Comparison of ENCODE assay signal across 16 cellular contexts in genomic region chr19:38228005-38228377, GRCh38. TPM values are rescaled to one million over a fixed set of nuclear protein-coding genes. Genes with fewer than 3 reads are reported as not detected.
DNase-seq lines count a peak whose midpoint lies in the region; ATAC-seq and TF ChIP-seq lines count a peak whose summit lies in the region.
"Had no signal": no experiment of that assay in that cellular context is flagged by ENCODE, and none has a peak within 500 bp of the region (broad histone marks: within the 10 kb centered on the region; RNA-seq: fewer than 3 reads in every experiment).

No MANE protein-coding gene starts in this region.

- POLR2A ChIA-PET in activated CD4-positive, alpha-beta memory T cell treated with anti-CD3 and anti-CD28 coated beads for 36 hours (lab: Charles Lee): no interaction called here
- POLR2A ChIA-PET in activated CD4-positive, alpha-beta memory T cell treated with anti-CD3 and anti-CD28 coated beads, Interleukin-2, amount 10 ng/mL, durations not matched to agents 7 days and 5 days (lab: Charles Lee): no interaction called here

- H3K4me1 ChIP-seq in smooth muscle cell (ENCODE audit: low read depth) (peaks cover 6% of the 10 kb centered on the region), foreskin keratinocyte (no peaks in the 10 kb centered on the region)

- H3K4me3 ChIP-seq in smooth muscle cell (no peak overlapping the region), coronary artery (no peak overlapping the region)

- TF ChIP-seq CTCF in glutamatergic neuron (IDR thresholded peaks at IDR 0.05; ENCODE audit: partially characterized antibody, unreplicated experiment) (no peak), smooth muscle cell (IDR thresholded peaks at IDR 0.05; ENCODE audit: borderline replicate concordance, insufficient read depth, poor library complexity, severe bottlenecking) (no peak), foreskin keratinocyte (conservative IDR thresholded peaks at IDR 0.05) (no peak), coronary artery (IDR thresholded peaks at IDR 0.05) (no peak)

- H3K4me3 Mint-ChIP-seq in activated CD4-positive, alpha-beta memory T cell treated with anti-CD3 and anti-CD28 coated beads for 36 hours: peak overlapping the region; percentile 8
- no peak overlapping the region for H3K4me3 Mint-ChIP-seq in activated CD4-positive, alpha-beta memory T cell treated with anti-CD3 and anti-CD28 coated beads, Interleukin-2, amount 10 ng/mL, durations not matched to agents 7 days and 5 days
- H3K4me3 Mint-ChIP-seq in glutamatergic neuron (ENCODE audit: unreplicated experiment): peak overlapping the region; percentile 71

- CTCF ChIA-PET in activated CD4-positive, alpha-beta memory T cell treated with anti-CD3 and anti-CD28 coated beads for 36 hours (lab: Charles Lee): interaction anchor here (1.4 to 2.0 kb wide), 2 partner anchors 27 to 325 kb away, joined by 3 to 6 read pairs; no protein-coding TSS in a partner anchor
- CTCF ChIA-PET in activated CD4-positive, alpha-beta memory T cell treated with anti-CD3 and anti-CD28 coated beads, Interleukin-2, amount 10 ng/mL, durations not matched to agents 7 days and 5 days (lab: Charles Lee): interaction anchor here (1.1 kb wide), 1 partner anchor 325 kb away, joined by 3 read pairs; no protein-coding TSS in a partner anchor

- H3K4me1 Mint-ChIP-seq in activated CD4-positive, alpha-beta memory T cell treated with anti-CD3 and anti-CD28 coated beads for 36 hours (ENCODE audit: low read depth): peaks cover 22% of the 10 kb centered on the region
- H3K4me1 Mint-ChIP-seq in activated CD4-positive, alpha-beta memory T cell treated with anti-CD3 and anti-CD28 coated beads, Interleukin-2, amount 10 ng/mL, durations not matched to agents 7 days and 5 days: peaks cover 17% of the 10 kb centered on the region
- peaks cover 16% of the 10 kb centered on the region for H3K4me1 Mint-ChIP-seq in glutamatergic neuron (ENCODE audit: low read depth, unreplicated experiment)

- DNase-seq in activated CD4-positive, alpha-beta memory T cell treated with anti-CD3 and anti-CD28 coated beads for 36 hours: no peak
- no peak for DNase-seq in activated CD4-positive, alpha-beta memory T cell treated with anti-CD3 and anti-CD28 coated beads, Interleukin-2, amount 10 ng/mL, durations not matched to agents 7 days and 5 days
- peak; percentile 37 for DNase-seq in NCI-H2171 treated with DMSO at 0.1 percent for 48 hours (lab: John Stamatoyannopoulos, UW)
- no peak for DNase-seq in glutamatergic neuron
- no peak for DNase-seq in smooth muscle cell (lab: John Stamatoyannopoulos, UW; ENCODE audit: unreplicated experiment)
- DNase-seq in foreskin keratinocyte: no peak
- no peak for DNase-seq in effector CD8-positive, alpha-beta T cell (lab: John Stamatoyannopoulos, UW)
- DNase-seq in coronary artery (ENCODE audit: low spot score): no peak
- DNase-seq: activated CD4-positive, alpha-beta T cell treated with anti-CD3 and anti-CD28 coated beads for 1 hour; activated T-cell treated with anti-CD3 and anti-CD28 coated beads, Interleukin-2, amount 50 U/mL, for 1 hour; amniotic stem cell; MG63 had no signal

- H4K20me1 ChIP-seq in smooth muscle cell (ENCODE audit: low read depth): no peaks in the 10 kb centered on the region

- H3K27ac Mint-ChIP-seq in activated CD4-positive, alpha-beta memory T cell treated with anti-CD3 and anti-CD28 coated beads for 36 hours: no peak overlapping the region
- no peak overlapping the region for H3K27ac Mint-ChIP-seq in activated CD4-positive, alpha-beta memory T cell treated with anti-CD3 and anti-CD28 coated beads, Interleukin-2, amount 10 ng/mL, durations not matched to agents 7 days and 5 days
- peak overlapping the region; percentile 8 for H3K27ac Mint-ChIP-seq in glutamatergic neuron (ENCODE audit: unreplicated experiment)
- H3K27ac Mint-ChIP-seq: dendritic cell treated with granulocyte-macrophage colony-stimulating factor and Interleukin-4, amounts not matched to agents 40 ng/mL and 50 ng/mL, for 4 days had no signal

- H3K9me3 Mint-ChIP-seq in activated CD4-positive, alpha-beta memory T cell treated with anti-CD3 and anti-CD28 coated beads for 36 hours: no peaks in the 10 kb centered on the region
- no peaks in the 10 kb centered on the region for H3K9me3 Mint-ChIP-seq in activated CD4-positive, alpha-beta memory T cell treated with anti-CD3 and anti-CD28 coated beads, Interleukin-2, amount 10 ng/mL, durations not matched to agents 7 days and 5 days
- peaks cover 11% of the 10 kb centered on the region for H3K9me3 Mint-ChIP-seq in glutamatergic neuron (ENCODE audit: unreplicated experiment)
- H3K9me3 Mint-ChIP-seq: dendritic cell treated with granulocyte-macrophage colony-stimulating factor and Interleukin-4, amounts not matched to agents 40 ng/mL and 50 ng/mL, for 4 days; memory B cell had no signal

- H3K79me2 ChIP-seq in smooth muscle cell (ENCODE audit: low read depth): no peaks in the 10 kb centered on the region

- H3K4me2 ChIP-seq in smooth muscle cell: peak overlapping the region; percentile 91

- H3K27ac ChIP-seq in smooth muscle cell (ENCODE audit: low read depth): no peak overlapping the region
- no peak overlapping the region for H3K27ac ChIP-seq in foreskin keratinocyte
- no peak overlapping the region for H3K27ac ChIP-seq in coronary artery
- H3K27ac ChIP-seq: thoracic aorta had no signal

- no peak overlapping the region for H3K9ac ChIP-seq in smooth muscle cell (ENCODE audit: low read depth)

- H2AFZ ChIP-seq in smooth muscle cell (ENCODE audit: low read depth): no peak overlapping the region

- no peak for ATAC-seq in foreskin keratinocyte

- no peaks in the 10 kb centered on the region for H3F3A ChIP-seq in smooth muscle cell (ENCODE audit: low read depth)

- H3K27me3 Mint-ChIP-seq in activated CD4-positive, alpha-beta memory T cell treated with anti-CD3 and anti-CD28 coated beads for 36 hours: peaks cover 55% of the 10 kb centered on the region
- peaks cover 59% of the 10 kb centered on the region for H3K27me3 Mint-ChIP-seq in activated CD4-positive, alpha-beta memory T cell treated with anti-CD3 and anti-CD28 coated beads, Interleukin-2, amount 10 ng/mL, durations not matched to agents 7 days and 5 days
- H3K27me3 Mint-ChIP-seq in glutamatergic neuron (ENCODE audit: unreplicated experiment): peaks cover 17% of the 10 kb centered on the region

- no peaks in the 10 kb centered on the region for H3K9me3 ChIP-seq in smooth muscle cell (replicated peaks; ENCODE audit: low read depth)
- H3K9me3 ChIP-seq: MG63, thoracic aorta had no signal

- no peaks in the 10 kb centered on the region for H3K36me3 ChIP-seq in smooth muscle cell (ENCODE audit: low read depth)
- H3K36me3 ChIP-seq: MG63, thoracic aorta had no signal

- H3K27me3 ChIP-seq in smooth muscle cell (ENCODE audit: low read depth) (peaks cover 54% of the 10 kb centered on the region), foreskin keratinocyte (peaks cover 21% of the 10 kb centered on the region)

- H3K36me3 Mint-ChIP-seq in activated CD4-positive, alpha-beta memory T cell treated with anti-CD3 and anti-CD28 coated beads for 36 hours: no peaks in the 10 kb centered on the region
- H3K36me3 Mint-ChIP-seq in activated CD4-positive, alpha-beta memory T cell treated with anti-CD3 and anti-CD28 coated beads, Interleukin-2, amount 10 ng/mL, durations not matched to agents 7 days and 5 days (ENCODE audit: low read depth): peaks cover 6% of the 10 kb centered on the region
- H3K36me3 Mint-ChIP-seq in glutamatergic neuron (ENCODE audit: unreplicated experiment): peaks cover 7% of the 10 kb centered on the region
- H3K36me3 Mint-ChIP-seq: memory B cell had no signal

- intact Hi-C loops in activated CD4-positive, alpha-beta memory T cell treated with anti-CD3 and anti-CD28 coated beads for 36 hours (cut with micrococcal nuclease): loop anchor here (2.0 kb wide), 1 partner anchor 325 kb away; no protein-coding TSS in a partner anchor

- 54% methylated on average over 3 of the region's 16 CpGs for WGBS in smooth muscle cell (ENCODE audit: low lambda C conversion rate)

RNA-seq across cellular contexts. Expression of gene DPF1, which starts 4.0 kb away (rescaled TPM):
- total RNA-seq in activated CD4-positive, alpha-beta memory T cell treated with anti-CD3 and anti-CD28 coated beads for 36 hours: 1 to 10 TPM in 1 of 2 experiments, under 1 TPM in 1; 0.75 to 1.2 TPM
- under 1 TPM; 0.40 to 0.55 TPM for total RNA-seq in activated CD4-positive, alpha-beta memory T cell treated with anti-CD3 and anti-CD28 coated beads, Interleukin-2, amount 10 ng/mL, durations not matched to agents 7 days and 5 days
- total RNA-seq in glutamatergic neuron (ENCODE audit: unreplicated experiment) (33.8 TPM), smooth muscle cell (0.27 TPM in 1 of 2 replicates, not detected in the other), foreskin keratinocyte (3.3 and 3.8 TPM in 2 replicates)
- polyA plus RNA-seq in smooth muscle cell (2.4 and 3.1 TPM in 2 replicates), foreskin keratinocyte (3.4 and 4.2 TPM in 2 replicates)
- total RNA-seq: omental fat pad had no signal

RNA-seq across cellular contexts. Expression of gene PPP1R14A, which starts 28.2 kb away (rescaled TPM):
- total RNA-seq in activated CD4-positive, alpha-beta memory T cell treated with anti-CD3 and anti-CD28 coated beads for 36 hours: 1 to 10 TPM; 1.6 to 1.8 TPM
- not detected for total RNA-seq in activated CD4-positive, alpha-beta memory T cell treated with anti-CD3 and anti-CD28 coated beads, Interleukin-2, amount 10 ng/mL, durations not matched to agents 7 days and 5 days
- total RNA-seq in glutamatergic neuron (ENCODE audit: unreplicated experiment) (327 TPM), smooth muscle cell (4.0 and 8.1 TPM in 2 replicates), foreskin keratinocyte (2.3 and 4.2 TPM in 2 replicates)
- polyA plus RNA-seq in smooth muscle cell (88.4 and 89.7 TPM in 2 replicates), foreskin keratinocyte (15.0 and 18.4 TPM in 2 replicates)

RNA-seq across cellular contexts. Expression of gene SPINT2, which starts 36.4 kb away (rescaled TPM):
- total RNA-seq in activated CD4-positive, alpha-beta memory T cell treated with anti-CD3 and anti-CD28 coated beads for 36 hours: 10 to 100 TPM; 57.5 to 60.9 TPM
- 1 to 10 TPM; 7.3 to 8.0 TPM for total RNA-seq in activated CD4-positive, alpha-beta memory T cell treated with anti-CD3 and anti-CD28 coated beads, Interleukin-2, amount 10 ng/mL, durations not matched to agents 7 days and 5 days
- total RNA-seq in glutamatergic neuron (ENCODE audit: unreplicated experiment) (78.9 TPM), smooth muscle cell (153 and 157 TPM in 2 replicates), foreskin keratinocyte (419 and 453 TPM in 2 replicates)
- polyA plus RNA-seq in smooth muscle cell (201 and 453 TPM in 2 replicates), foreskin keratinocyte (616 and 683 TPM in 2 replicates)

Comparison
In these comparisons a context has a peak if more than half of its experiments do, and no peak if none do; other contexts are left out.
1. RNA of gene PPP1R14A, which starts 28.2 kb away (total RNA-seq): 327 TPM in glutamatergic neuron (single experiment); 2.3 to 4.2 TPM in foreskin keratinocyte, 4.0 to 8.1 TPM in smooth muscle cell, 1.6 to 1.8 TPM in activated CD4-positive, alpha-beta memory T cell treated with anti-CD3 and anti-CD28 coated beads for 36 hours and not detected in activated CD4-positive, alpha-beta memory T cell treated with anti-CD3 and anti-CD28 coated beads, Interleukin-2, amount 10 ng/mL, durations not matched to agents 7 days and 5 days; every median in the first group is over 10 times any median in the second.